ENCODE assay signal across 14 cellular contexts in genomic region chr3:41716391-41716910, GRCh38.
A peak's percentile ranks its signal among the peaks of the same experiment; 100 is the strongest.
DNase-seq lines count a peak whose midpoint lies in the region; ATAC-seq and TF ChIP-seq lines count a peak whose summit lies in the region.
"Had no signal": no experiment of that assay in that cellular context is flagged by ENCODE, and none has a peak within 500 bp of the region (broad histone marks: within the 10 kb centered on the region; RNA-seq: fewer than 3 reads in every experiment).

No MANE protein-coding gene starts in this region.

- H3K27me3 ChIP-seq in SK-N-SH (ENCODE audit: insufficient read depth) = no peaks in the 10 kb centered on the region
- no peaks in the 10 kb centered on the region for H3K27me3 ChIP-seq in smooth muscle cell (ENCODE audit: low read depth)
- H3K27me3 ChIP-seq: esophagus squamous epithelium had no signal

- H3K9me3 Mint-ChIP-seq in effector memory CD8-positive, alpha-beta T cell = no peaks in the 10 kb centered on the region
- no peaks in the 10 kb centered on the region for H3K9me3 Mint-ChIP-seq in activated T-cell treated with anti-CD3 and anti-CD28 coated beads, Interleukin-2, amount 50 U/mL, for 72 hours
- H3K9me3 Mint-ChIP-seq: activated T-cell treated with anti-CD3 and anti-CD28 coated beads, Interleukin-2, amount 50 U/mL, for 4 hours; T-helper 1 cell treated with Interleukin-12 subunit alpha and Interleukin-12 subunit beta and Interleukin-4 antibody, amounts not matched to agents 30 μg/mL and 1 μg/mL, for 36 hours had no signal

- H3K9ac ChIP-seq in SK-N-SH (no peak overlapping the region), smooth muscle cell (ENCODE audit: low read depth) (no peak overlapping the region)

- no peaks in the 10 kb centered on the region for H3K36me3 Mint-ChIP-seq in effector memory CD8-positive, alpha-beta T cell (ENCODE audit: insufficient read depth)
- H3K36me3 Mint-ChIP-seq in activated T-cell treated with anti-CD3 and anti-CD28 coated beads, Interleukin-2, amount 50 U/mL, for 72 hours (ENCODE audit: insufficient read depth in 2 of 2) = no peaks in the 10 kb centered on the region

- in situ Hi-C loops in GM13976 (cut with MboI; ENCODE audit: low sequenced_read_pairs, unreplicated experiment) = no loop called here

- DNase-seq in NCI-H2107 treated with DMSO at 0.1 percent for 48 hours (lab: John Stamatoyannopoulos, UW; ENCODE audit: unreplicated experiment) = peak; percentile 4
- no peak for DNase-seq in NCI-H2107 (lab: John Stamatoyannopoulos, UW)
- DNase-seq in SK-N-SH = peak; percentile 30
- peak; percentile 77 for DNase-seq in fibroblast of peridontal ligament (ENCODE audit: extremely low read depth)
- no peak for DNase-seq in smooth muscle cell (lab: John Stamatoyannopoulos, UW; ENCODE audit: unreplicated experiment)
- no peak for DNase-seq in GM13976 (ENCODE audit: low spot score)
- no peak for DNase-seq in effector memory CD8-positive, alpha-beta T cell
- DNase-seq in activated T-cell treated with anti-CD3 and anti-CD28 coated beads, Interleukin-2, amount 50 U/mL, for 72 hours = no peak
- DNase-seq: activated T-cell treated with anti-CD3 and anti-CD28 coated beads, Interleukin-2, amount 50 U/mL, for 4 hours; esophagus squamous epithelium; NCI-H1436; stimulated activated CD4-positive, alpha-beta T cell treated with anti-CD3 and anti-CD28 coated beads, Interleukin-2, amount 100 ng/mL, for 48 hours had no signal

- TF ChIP-seq EP300 in SK-N-SH (IDR thresholded peaks at IDR 0.05; ENCODE audit: borderline replicate concordance in 1 of 2, low read depth in 1 of 2, low read length in 1 of 2) = no peak

- 83% methylated on average over 3 of the region's 3 CpGs for WGBS in SK-N-SH (ENCODE audit: low lambda C conversion rate)
- 89% methylated on average over 3 of the region's 3 CpGs for WGBS in smooth muscle cell (ENCODE audit: low lambda C conversion rate)

- H4K20me1 ChIP-seq in SK-N-SH (ENCODE audit: insufficient read depth) = no peaks in the 10 kb centered on the region
- H4K20me1 ChIP-seq in smooth muscle cell (ENCODE audit: low read depth) = no peaks in the 10 kb centered on the region

- H3K79me2 ChIP-seq in SK-N-SH (ENCODE audit: insufficient read depth) = no peaks in the 10 kb centered on the region
- no peaks in the 10 kb centered on the region for H3K79me2 ChIP-seq in smooth muscle cell (ENCODE audit: low read depth)

- TF ChIP-seq CTCF in SK-N-SH (IDR thresholded peaks at IDR 0.05) (peak; percentile 56), smooth muscle cell (IDR thresholded peaks at IDR 0.05; ENCODE audit: borderline replicate concordance, insufficient read depth, poor library complexity, severe bottlenecking) (peak; percentile 46), GM13976 (IDR thresholded peaks at IDR 0.05; ENCODE audit: borderline replicate concordance, control extremely low read depth, extremely low read depth, insufficient read depth, missing control alignments) (no peak)

- POLR2A ChIA-PET in SK-N-SH (lab: Yijun Ruan, JAX) = interaction anchor here (0.7 kb wide), 1 partner anchor 517 kb away, joined by 3 read pairs; the partner anchor contains the start of gene CTNNB1

- H3K4me3 ChIP-seq in SK-N-SH (ENCODE audit: low read depth in 2 of 2, low read length in 1 of 2) = no peak overlapping the region
- H3K4me3 ChIP-seq in smooth muscle cell = no peak overlapping the region
- H3K4me3 ChIP-seq: esophagus squamous epithelium had no signal

- H3K4me3 Mint-ChIP-seq in effector memory CD8-positive, alpha-beta T cell = no peak overlapping the region
- H3K4me3 Mint-ChIP-seq in activated T-cell treated with anti-CD3 and anti-CD28 coated beads, Interleukin-2, amount 50 U/mL, for 72 hours = no peak overlapping the region
- H3K4me3 Mint-ChIP-seq: activated T-cell treated with anti-CD3 and anti-CD28 coated beads, Interleukin-2, amount 50 U/mL, for 4 hours; B cell; T-helper 1 cell treated with Interleukin-12 subunit alpha and Interleukin-12 subunit beta and Interleukin-4 antibody, amounts not matched to agents 30 μg/mL and 1 μg/mL, for 36 hours had no signal

- H3K27ac ChIP-seq in SK-N-SH (ENCODE audit: low read depth in 2 of 2, low read length in 1 of 2) (no peak overlapping the region), smooth muscle cell (ENCODE audit: low read depth) (no peak overlapping the region)
- H3K27ac ChIP-seq: esophagus squamous epithelium had no signal

- H2AFZ ChIP-seq in SK-N-SH (ENCODE audit: low read depth) = no peak overlapping the region
- no peak overlapping the region for H2AFZ ChIP-seq in smooth muscle cell (ENCODE audit: low read depth)

- H3K36me3 ChIP-seq in SK-N-SH (replicated peaks in 1 of 2; ENCODE audit: control insufficient read depth in 1 of 2, insufficient read depth in 2 of 2, low read length in 1 of 2) (no peaks in the 10 kb centered on the region), smooth muscle cell (ENCODE audit: low read depth) (no peaks in the 10 kb centered on the region)
- H3K36me3 ChIP-seq: esophagus squamous epithelium had no signal

- H3K4me1 Mint-ChIP-seq in effector memory CD8-positive, alpha-beta T cell (ENCODE audit: low read depth in 2 of 2) = no peaks in the 10 kb centered on the region
- H3K4me1 Mint-ChIP-seq in activated T-cell treated with anti-CD3 and anti-CD28 coated beads, Interleukin-2, amount 50 U/mL, for 72 hours (ENCODE audit: low read depth) = no peaks in the 10 kb centered on the region
- H3K4me1 Mint-ChIP-seq: B cell had no signal

- H3K27me3 Mint-ChIP-seq in effector memory CD8-positive, alpha-beta T cell = no peaks in the 10 kb centered on the region
- no peaks in the 10 kb centered on the region for H3K27me3 Mint-ChIP-seq in activated T-cell treated with anti-CD3 and anti-CD28 coated beads, Interleukin-2, amount 50 U/mL, for 72 hours (ENCODE audit: low read depth)
- H3K27me3 Mint-ChIP-seq: B cell had no signal

- H3K9me3 ChIP-seq in SK-N-SH (no peaks in the 10 kb centered on the region), smooth muscle cell (replicated peaks; ENCODE audit: low read depth) (no peaks in the 10 kb centered on the region)
- H3K9me3 ChIP-seq: esophagus squamous epithelium had no signal

- no peaks in the 10 kb centered on the region for H3F3A ChIP-seq in SK-N-SH (replicated peaks; ENCODE audit: insufficient read depth)
- H3F3A ChIP-seq in smooth muscle cell (ENCODE audit: low read depth) = no peaks in the 10 kb centered on the region

- no peak overlapping the region for H3K27ac Mint-ChIP-seq in effector memory CD8-positive, alpha-beta T cell
- no peak overlapping the region for H3K27ac Mint-ChIP-seq in activated T-cell treated with anti-CD3 and anti-CD28 coated beads, Interleukin-2, amount 50 U/mL, for 72 hours
- H3K27ac Mint-ChIP-seq: B cell; T-helper 1 cell treated with Interleukin-12 subunit alpha and Interleukin-12 subunit beta and Interleukin-4 antibody, amounts not matched to agents 30 μg/mL and 1 μg/mL, for 36 hours had no signal

- H3K4me2 ChIP-seq in SK-N-SH (no peak overlapping the region), smooth muscle cell (no peak overlapping the region)

- peak; percentile 70 for TF ChIP-seq RAD21 in SK-N-SH (IDR thresholded peaks at IDR 0.05; ENCODE audit: low read length)

- CTCF ChIA-PET in SK-N-SH (lab: Yijun Ruan, JAX) = interaction anchor here (0.6 to 2.6 kb wide), 7 partner anchors 24 to 1388 kb away, joined by 3 to 17 read pairs (median 4); partner anchors contain the start of gene CTNNB1

- H3K9me2 ChIP-seq in SK-N-SH = no peaks in the 10 kb centered on the region

- ATAC-seq in effector memory CD8-positive, alpha-beta T cell (replicated peaks) = no peak
- ATAC-seq in activated T-cell treated with anti-CD3 and anti-CD28 coated beads, Interleukin-2, amount 50 U/mL, for 72 hours (replicated peaks in 1 of 2) = no peak
- ATAC-seq: activated T-cell treated with anti-CD3 and anti-CD28 coated beads, Interleukin-2, amount 50 U/mL, for 4 hours had no signal

- H3K4me1 ChIP-seq in SK-N-SH (ENCODE audit: control insufficient read depth in 1 of 2, insufficient read depth in 2 of 2, low read depth in 1 of 2, low read length in 1 of 2) (peaks cover 0 to 6% of the 10 kb centered on the region in 2 experiments; a peak in 2 of 4 replicates), smooth muscle cell (ENCODE audit: low read depth) (no peaks in the 10 kb centered on the region)
- H3K4me1 ChIP-seq: esophagus squamous epithelium had no signal

TF ChIP-seq in SK-N-SH, 30 proteins besides CTCF, POLR2A, EP300 and RAD21:
- TF ChIP-seq SMC3 (IDR thresholded peaks at IDR 0.05; ENCODE audit: low read depth, low read length) (peak; percentile 52), JUND (IDR thresholded peaks at IDR 0.05) (no peak)

Comparison
In these comparisons a context has a peak if more than half of its experiments do, and no peak if none do; other contexts are left out.
1. DNase-seq: peak in NCI-H2107 treated with DMSO at 0.1 percent for 48 hours (single experiment), SK-N-SH (single experiment) and fibroblast of peridontal ligament (single experiment); none in NCI-H2107 (single experiment), smooth muscle cell (single experiment), GM13976 (single experiment), effector memory CD8-positive, alpha-beta T cell (0 of 3) and activated T-cell treated with anti-CD3 and anti-CD28 coated beads, Interleukin-2, amount 50 U/mL, for 72 hours (0 of 2).